Comparison of ENCODE assay signal across 1 cellular context in the genomic region with DNA sequence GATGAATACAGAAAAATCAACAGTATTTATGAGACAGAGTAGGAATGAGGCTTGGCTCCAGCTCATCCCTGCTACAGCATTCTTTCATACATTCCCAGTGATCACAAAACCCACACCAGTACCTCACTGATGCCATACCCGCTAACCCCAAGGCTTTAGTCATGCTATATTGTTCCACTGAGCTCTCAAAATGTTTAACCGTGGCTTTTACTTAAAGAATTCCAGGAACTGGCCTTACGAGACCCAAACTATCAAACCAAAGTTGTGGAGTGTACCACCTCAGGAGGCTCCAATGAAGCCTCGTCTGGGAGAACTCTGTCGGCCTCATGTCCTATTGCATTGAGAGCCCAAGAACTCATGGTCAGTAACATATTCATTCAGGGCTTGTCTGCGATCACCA.
TF ChIP-seq lines count a peak whose summit lies in the region.

No MANE protein-coding gene starts in this region.

TF ChIP-seq in A549, 52 proteins besides CTCF, POLR2A, EP300 and RAD21 (continued from another document):
- no peak for TF ChIP-seq USF2 (IDR thresholded peaks at IDR 0.05)
- TF ChIP-seq CBX8 (IDR thresholded peaks at IDR 0.05): no peak
- no peak for TF ChIP-seq RCOR1 (IDR thresholded peaks at IDR 0.05; ENCODE audit: low read depth, low read length)
- no peak for TF ChIP-seq TFCP2L1 (CRISPR knock-in tag; IDR thresholded peaks at IDR 0.05)
- no peak for TF ChIP-seq NFE2L2 (conservative IDR thresholded peaks at IDR 0.05; ENCODE audit: low read length)
- TF ChIP-seq HOXB5 (CRISPR knock-in tag; IDR thresholded peaks at IDR 0.05): no peak
- TF ChIP-seq FOXS1 (CRISPR knock-in tag; IDR thresholded peaks at IDR 0.05): no peak
- TF ChIP-seq JUN (IDR thresholded peaks at IDR 0.05): no peak
- no peak for TF ChIP-seq ATOH8 (CRISPR knock-in tag; IDR thresholded peaks at IDR 0.05; ENCODE audit: low read depth)
- no peak for TF ChIP-seq EHF (CRISPR knock-in tag; IDR thresholded peaks at IDR 0.05)
